Comparison of ENCODE assay signal across 17 cellular contexts in the genomic region with DNA sequence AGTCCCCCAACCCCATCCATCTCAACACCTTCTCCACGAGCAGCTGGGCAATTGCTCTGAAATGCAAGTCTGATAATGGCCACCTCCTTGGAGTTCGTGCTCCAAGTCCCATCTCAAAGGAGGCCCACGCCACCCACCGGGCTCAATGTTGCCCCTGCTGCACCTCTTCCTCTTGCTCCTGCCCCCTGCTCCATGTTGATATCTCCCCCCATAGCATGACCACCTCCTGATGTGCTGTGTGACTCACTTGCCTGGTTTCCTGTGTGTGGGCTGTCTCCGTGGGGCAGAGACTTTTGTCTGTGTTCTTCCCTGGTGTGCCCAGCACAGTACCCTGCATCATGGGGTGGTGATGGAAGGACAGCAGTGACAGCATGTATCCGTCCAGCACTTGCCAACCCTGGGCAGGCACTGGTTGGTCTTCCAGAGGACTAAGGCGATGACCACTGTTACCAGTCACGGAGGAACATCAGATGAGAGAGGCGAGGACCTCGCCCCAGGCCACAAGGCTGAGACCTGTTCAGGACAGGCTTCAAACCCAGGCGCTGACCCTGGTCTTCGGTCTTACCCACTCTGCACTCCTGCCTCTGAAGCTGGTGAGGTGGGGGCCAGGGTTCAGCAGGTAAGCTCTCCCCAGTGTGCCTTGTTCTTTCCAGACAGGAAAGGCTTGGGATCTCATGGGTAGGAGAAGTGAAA.
DNase-seq lines count a peak whose midpoint lies in the region; ATAC-seq and TF ChIP-seq lines count a peak whose summit lies in the region.
"Had no signal": no experiment of that assay in that cellular context is flagged by ENCODE, and none has a peak within 500 bp of the region (broad histone marks: within the 10 kb centered on the region; RNA-seq: fewer than 3 reads in every experiment).

No MANE protein-coding gene starts in this region.

- no peak overlapping the region for H3K4me2 ChIP-seq in neuronal stem cell (ENCODE audit: insufficient read depth, low read length, poor library complexity, severe bottlenecking)
- H3K4me2 ChIP-seq: GM23338 had no signal

- TF ChIP-seq CTCF in VCaP (conservative IDR thresholded peaks at IDR 0.05) = no peak
- no peak for TF ChIP-seq CTCF in uterus (IDR thresholded peaks at IDR 0.05)
- TF ChIP-seq CTCF in testis (IDR thresholded peaks at IDR 0.05) = no peak

- H3K9me3 ChIP-seq in neuronal stem cell (replicated peaks in 1 of 2; ENCODE audit: control insufficient read depth in 2 of 2, insufficient read depth in 1 of 2, low read depth in 1 of 2, low read length in 2 of 2) (peaks cover 11 to 16% of the 10 kb centered on the region in 2 donors), uterus (peaks cover 0 to 3% of the 10 kb centered on the region in 2 donors), testis (no peaks in the 10 kb centered on the region)

- H3K27me3 ChIP-seq in neuronal stem cell (ENCODE audit: control insufficient read depth in 3 of 3, insufficient read depth in 3 of 3, low read depth in 1 of 3, low read length in 3 of 3) (peaks cover 0 to 7% (median 0%) of the 10 kb centered on the region in 3 experiments), uterus (no peaks in the 10 kb centered on the region), testis (no peaks in the 10 kb centered on the region)

- H3K4me3 ChIP-seq in neuronal stem cell (ENCODE audit: low read length in 2 of 2) (peak overlapping the region in 1 of 2 donors; percentile 37), uterus (no peak overlapping the region), testis (no peak overlapping the region)
- H3K4me3 ChIP-seq: GM23338 had no signal

- intact Hi-C loops in uterus (cut with DNase I; ENCODE audit: low total_unique reads) = no loop called here
- intact Hi-C loops in testis (cut with DNase I; ENCODE audit: low total_unique reads) = no loop called here

- no peaks in the 10 kb centered on the region for H3K79me1 ChIP-seq in neuronal stem cell (ENCODE audit: low read depth, low read length)

- no peak overlapping the region for H3K4me3 Mint-ChIP-seq in activated naive CD8-positive, alpha-beta T cell treated with anti-CD3 and anti-CD28 coated beads, Interleukin-2, amount 50 U/mL, for 24 hours
- H3K4me3 Mint-ChIP-seq in activated naive CD8-positive, alpha-beta T cell treated with anti-CD3 and anti-CD28 coated beads for 36 hours = no peak overlapping the region
- H3K4me3 Mint-ChIP-seq: GM23338 had no signal

- H3K27me3 Mint-ChIP-seq in activated naive CD8-positive, alpha-beta T cell treated with anti-CD3 and anti-CD28 coated beads, Interleukin-2, amount 50 U/mL, for 24 hours = no peaks in the 10 kb centered on the region
- H3K27me3 Mint-ChIP-seq in activated naive CD8-positive, alpha-beta T cell treated with anti-CD3 and anti-CD28 coated beads for 36 hours = peaks cover 3% of the 10 kb centered on the region

- no peak overlapping the region for H2AFZ ChIP-seq in neuronal stem cell (ENCODE audit: low read length)
- H2AFZ ChIP-seq: GM23338 had no signal

- H4K8ac ChIP-seq in neuronal stem cell (ENCODE audit: low read depth, low read length) = no peak overlapping the region

- peak overlapping the region; percentile 23 for H2BK12ac ChIP-seq in neuronal stem cell (ENCODE audit: low read length)

- DNase-seq in activated naive CD8-positive, alpha-beta T cell treated with anti-CD3 and anti-CD28 coated beads, Interleukin-2, amount 50 U/mL, for 24 hours = no peak
- DNase-seq in activated naive CD8-positive, alpha-beta T cell treated with anti-CD3 and anti-CD28 coated beads for 36 hours = no peak
- DNase-seq in neuronal stem cell (ENCODE audit: low spot score) (no peak), uterus (peak in 1 of 2 donors; percentile 18), NK-92 (lab: John Stamatoyannopoulos, UW; ENCODE audit: unreplicated experiment) (no peak), C1 segment of cervical spinal cord (lab: John Stamatoyannopoulos, UW) (no peak), testis (no peak)
- DNase-seq: 8988T; AML-193; CD4-positive, alpha-beta memory T cell; COR-L47; DMS153; DMS79 treated with DMSO at 0.1 percent for 48 hours; EL had no signal

- H3K36me3 Mint-ChIP-seq in activated naive CD8-positive, alpha-beta T cell treated with anti-CD3 and anti-CD28 coated beads, Interleukin-2, amount 50 U/mL, for 24 hours (ENCODE audit: low read depth) = no peaks in the 10 kb centered on the region
- H3K36me3 Mint-ChIP-seq in activated naive CD8-positive, alpha-beta T cell treated with anti-CD3 and anti-CD28 coated beads for 36 hours = no peaks in the 10 kb centered on the region
- H3K36me3 Mint-ChIP-seq: CD4-positive, alpha-beta memory T cell had no signal

- H2BK5ac ChIP-seq in neuronal stem cell (ENCODE audit: low read length) = no peak overlapping the region

- peak; percentile 47 for ATAC-seq in activated naive CD8-positive, alpha-beta T cell treated with anti-CD3 and anti-CD28 coated beads, Interleukin-2, amount 50 U/mL, for 24 hours
- ATAC-seq: GM23338 had no signal

- no CpG with 5 or more reads among the region's 12 CpGs for WGBS in neuronal stem cell (ENCODE audit: extremely low coverage in 2 of 2, insufficient read length in 2 of 2, insufficient replicate concordance in 1 of 2), 2 donors
- 94 to 96% methylated on average over 9 to 12 of the region's 12 CpGs for WGBS in testis, 2 donors

- no peaks in the 10 kb centered on the region for H3K4me1 Mint-ChIP-seq in activated naive CD8-positive, alpha-beta T cell treated with anti-CD3 and anti-CD28 coated beads, Interleukin-2, amount 50 U/mL, for 24 hours
- H3K4me1 Mint-ChIP-seq in activated naive CD8-positive, alpha-beta T cell treated with anti-CD3 and anti-CD28 coated beads for 36 hours = no peaks in the 10 kb centered on the region
- H3K4me1 Mint-ChIP-seq: CD4-positive, alpha-beta memory T cell; GM23338 had no signal

- H3K27ac Mint-ChIP-seq in activated naive CD8-positive, alpha-beta T cell treated with anti-CD3 and anti-CD28 coated beads, Interleukin-2, amount 50 U/mL, for 24 hours = no peak overlapping the region
- H3K27ac Mint-ChIP-seq in activated naive CD8-positive, alpha-beta T cell treated with anti-CD3 and anti-CD28 coated beads for 36 hours = no peak overlapping the region
- H3K27ac Mint-ChIP-seq: GM23338 had no signal

- peak overlapping the region; percentile 38 for H3K27ac ChIP-seq in VCaP
- H3K27ac ChIP-seq in neuronal stem cell (replicated peaks; ENCODE audit: low read length) = no peak overlapping the region
- peak overlapping the region; percentile 83 to 85 for H3K27ac ChIP-seq in uterus
- H3K27ac ChIP-seq in testis = no peak overlapping the region
- H3K27ac ChIP-seq: C4-2B had no signal

- H4K91ac ChIP-seq in neuronal stem cell (ENCODE audit: low read depth, low read length, poor library complexity) = no peak overlapping the region

- no peaks in the 10 kb centered on the region for H3K9me3 Mint-ChIP-seq in activated naive CD8-positive, alpha-beta T cell treated with anti-CD3 and anti-CD28 coated beads, Interleukin-2, amount 50 U/mL, for 24 hours
- no peaks in the 10 kb centered on the region for H3K9me3 Mint-ChIP-seq in activated naive CD8-positive, alpha-beta T cell treated with anti-CD3 and anti-CD28 coated beads for 36 hours

- H3K14ac ChIP-seq in neuronal stem cell (ENCODE audit: low read length) = no peak overlapping the region

- peak overlapping the region; percentile 11 for H2AK5ac ChIP-seq in neuronal stem cell (ENCODE audit: low read depth, low read length)

- no peak for TF ChIP-seq POLR2A in uterus (IDR thresholded peaks at IDR 0.05)
- no peak for TF ChIP-seq POLR2A in testis (IDR thresholded peaks at IDR 0.05)

- no peak overlapping the region for H2BK15ac ChIP-seq in neuronal stem cell (ENCODE audit: low read length)

- H3K23ac ChIP-seq in neuronal stem cell (ENCODE audit: low read depth, low read length, poor library complexity) = peak overlapping the region; percentile 81

- H3K9ac ChIP-seq in neuronal stem cell (ENCODE audit: low read depth, low read length, poor library complexity) = no peak overlapping the region

- H3K36me3 ChIP-seq in neuronal stem cell (replicated peaks in 1 of 2; ENCODE audit: control insufficient read depth in 2 of 2, insufficient read depth in 2 of 2, low read length in 2 of 2) (no peaks in the 10 kb centered on the region), uterus (no peaks in the 10 kb centered on the region), testis (ENCODE audit: low read depth, missing control alignments) (no peaks in the 10 kb centered on the region)

- H2BK120ac ChIP-seq in neuronal stem cell (ENCODE audit: low read depth, low read length) = no peak overlapping the region

- H3K4ac ChIP-seq in neuronal stem cell (ENCODE audit: low read length) = no peak overlapping the region

- peak overlapping the region; percentile 44 for H3K18ac ChIP-seq in neuronal stem cell (ENCODE audit: low read length)

- H3K4me1 ChIP-seq in neuronal stem cell (ENCODE audit: control insufficient read depth in 2 of 2, insufficient read depth in 1 of 2, low read depth in 1 of 2, low read length in 2 of 2) (peaks cover 0 to 2% of the 10 kb centered on the region in 2 donors), uterus (peaks cover 5 to 6% of the 10 kb centered on the region in 2 donors), testis (no peaks in the 10 kb centered on the region)

Comparison
In these comparisons a context has a peak if more than half of its experiments do, and no peak if none do; other contexts are left out.
1. H3K27ac ChIP-seq: peak in VCaP (single experiment) and uterus (2 of 2); none in neuronal stem cell (single experiment) and testis (0 of 2).